ENCODE assay signal across 13 cellular contexts in the genomic region with DNA sequence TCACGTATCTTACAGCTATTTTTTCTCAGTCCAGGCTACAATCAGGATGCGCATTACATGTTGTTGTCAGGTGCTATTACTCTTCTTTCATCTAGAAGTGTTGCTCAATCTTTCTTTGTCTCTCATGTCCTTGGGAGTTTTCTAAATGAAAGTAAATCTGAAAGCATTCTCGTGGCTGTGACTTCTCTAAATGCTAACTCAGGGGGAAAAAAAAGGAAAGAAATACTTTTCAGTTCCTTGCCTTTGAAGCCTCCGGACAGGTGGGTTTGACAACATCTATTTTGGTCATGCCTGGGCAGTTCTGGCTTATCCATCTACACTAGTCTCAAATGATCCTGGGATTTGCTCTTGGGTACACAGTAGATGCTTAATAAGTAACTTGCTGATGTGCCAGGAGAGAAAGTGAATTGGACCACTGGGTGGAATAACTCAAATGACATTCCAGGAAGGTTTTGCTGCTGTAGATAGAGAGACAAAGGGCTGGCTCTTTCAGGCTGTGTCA.
A peak's percentile ranks its signal among the peaks of the same experiment; 100 is the strongest.
DNase-seq lines count a peak whose midpoint lies in the region; ATAC-seq and TF ChIP-seq lines count a peak whose summit lies in the region.
"Had no signal": no experiment of that assay in that cellular context is flagged by ENCODE, and none has a peak within 500 bp of the region (broad histone marks: within the 10 kb centered on the region; RNA-seq: fewer than 3 reads in every experiment).

No MANE protein-coding gene starts in this region.

- no peaks in the 10 kb centered on the region for H3K27me3 Mint-ChIP-seq in activated naive CD8-positive, alpha-beta T cell treated with anti-CD3 and anti-CD28 coated beads for 36 hours
- H3K27me3 Mint-ChIP-seq: activated naive CD4-positive, alpha-beta T cell treated with anti-CD3 and anti-CD28 coated beads, Interleukin-2, amount 50 U/mL, for 24 hours had no signal

- no peaks in the 10 kb centered on the region for H3K9me2 ChIP-seq in MM.1S (replicated peaks; ENCODE audit: insufficient read depth, low read length)

- H3K9me3 Mint-ChIP-seq in activated naive CD8-positive, alpha-beta T cell treated with anti-CD3 and anti-CD28 coated beads for 36 hours: no peaks in the 10 kb centered on the region
- H3K9me3 Mint-ChIP-seq: activated naive CD4-positive, alpha-beta T cell treated with anti-CD3 and anti-CD28 coated beads, Interleukin-2, amount 50 U/mL, for 24 hours; H9 had no signal

- H3K4me3 ChIP-seq in MM.1S (ENCODE audit: low read length): 0 out of 2 replicates have a peak overlapping the region, but pooled peaks have one; percentile 5
- H3K4me3 ChIP-seq in body of pancreas: no peak overlapping the region
- no peak overlapping the region for H3K4me3 ChIP-seq in psoas muscle
- H3K4me3 ChIP-seq: esophagus squamous epithelium, thoracic aorta had no signal

- no peaks in the 10 kb centered on the region for H3K9me3 ChIP-seq in MM.1S (replicated peaks; ENCODE audit: insufficient read depth, low read length)
- no peaks in the 10 kb centered on the region for H3K9me3 ChIP-seq in body of pancreas
- no peaks in the 10 kb centered on the region for H3K9me3 ChIP-seq in psoas muscle
- H3K9me3 ChIP-seq: esophagus squamous epithelium, thoracic aorta had no signal

- DNase-seq in GM19238 (ENCODE audit: insufficient read length, low spot score) (peak; percentile 21), MM.1S (peak; percentile 54), body of pancreas (no peak), psoas muscle (no peak), posterior cingulate gyrus (no peak), NCI-H526 (lab: John Stamatoyannopoulos, UW) (no peak)
- DNase-seq in activated naive CD8-positive, alpha-beta T cell treated with anti-CD3 and anti-CD28 coated beads for 36 hours: no peak
- DNase-seq: esophagus squamous epithelium, H9, NCI-H2081, T-helper 17 cell had no signal

- no peaks in the 10 kb centered on the region for H3K36me3 Mint-ChIP-seq in activated naive CD8-positive, alpha-beta T cell treated with anti-CD3 and anti-CD28 coated beads for 36 hours
- H3K36me3 Mint-ChIP-seq: activated naive CD4-positive, alpha-beta T cell treated with anti-CD3 and anti-CD28 coated beads, Interleukin-2, amount 50 U/mL, for 24 hours had no signal

- TF ChIP-seq POLR2A in body of pancreas (IDR thresholded peaks at IDR 0.05): no peak

- no peaks in the 10 kb centered on the region for H4K20me1 ChIP-seq in MM.1S (ENCODE audit: insufficient read depth, low read length)

- peaks cover 4% of the 10 kb centered on the region; the same call in 1 of the 2 replicates for H3F3A ChIP-seq in MM.1S (ENCODE audit: insufficient read depth, low read length)

- H2AFZ ChIP-seq in MM.1S (ENCODE audit: low read length): no peak overlapping the region

- intact Hi-C loops in body of pancreas (cut with DNase I): no loop called here
- intact Hi-C loops in psoas muscle (cut with DNase I): no loop called here
- intact Hi-C loops in posterior cingulate gyrus (cut with DNase I): no loop called here

- H3K4me1 ChIP-seq in MM.1S (ENCODE audit: low read length): peaks cover 3% of the 10 kb centered on the region; the same call in 1 of the 2 replicates
- H3K4me1 ChIP-seq in body of pancreas: peaks cover 4% of the 10 kb centered on the region
- H3K4me1 ChIP-seq in psoas muscle: no peaks in the 10 kb centered on the region

- no peaks in the 10 kb centered on the region for H3K27me3 ChIP-seq in MM.1S (replicated peaks; ENCODE audit: insufficient read depth, low read length)
- no peaks in the 10 kb centered on the region for H3K27me3 ChIP-seq in body of pancreas
- H3K27me3 ChIP-seq in psoas muscle (ENCODE audit: insufficient read depth in 3 of 3, low read length in 2 of 3): no peaks in the 10 kb centered on the region
- H3K27me3 ChIP-seq: esophagus squamous epithelium had no signal

- no peak for TF ChIP-seq CTCF in MM.1S (IDR thresholded peaks at IDR 0.05; ENCODE audit: low read length)
- TF ChIP-seq CTCF in body of pancreas (IDR thresholded peaks at IDR 0.05): no peak
- no peak for TF ChIP-seq CTCF in psoas muscle (IDR thresholded peaks at IDR 0.05)

- no peak overlapping the region for H3K9ac ChIP-seq in MM.1S (ENCODE audit: low read length)

- peak; percentile 56 for ATAC-seq in body of pancreas
- peak; percentile 45 to 84 (median 71) for ATAC-seq in psoas muscle
- ATAC-seq: T-helper 17 cell had no signal

- no peak overlapping the region for H3K27ac Mint-ChIP-seq in activated naive CD8-positive, alpha-beta T cell treated with anti-CD3 and anti-CD28 coated beads for 36 hours
- H3K27ac Mint-ChIP-seq: activated naive CD4-positive, alpha-beta T cell treated with anti-CD3 and anti-CD28 coated beads, Interleukin-2, amount 50 U/mL, for 24 hours; H9; T-helper 17 cell had no signal

- no peak overlapping the region for H3K4me3 Mint-ChIP-seq in activated naive CD8-positive, alpha-beta T cell treated with anti-CD3 and anti-CD28 coated beads for 36 hours
- H3K4me3 Mint-ChIP-seq: activated naive CD4-positive, alpha-beta T cell treated with anti-CD3 and anti-CD28 coated beads, Interleukin-2, amount 50 U/mL, for 24 hours; H9; T-helper 17 cell had no signal

- H3K36me3 ChIP-seq in MM.1S (replicated peaks; ENCODE audit: insufficient read depth, low read length) (no peaks in the 10 kb centered on the region), body of pancreas (replicated peaks in 1 of 2; ENCODE audit: insufficient read depth in 1 of 2, low read depth in 2 of 2) (no peaks in the 10 kb centered on the region), psoas muscle (ENCODE audit: insufficient read depth in 1 of 2, low read depth in 1 of 2) (no peaks in the 10 kb centered on the region)
- H3K36me3 ChIP-seq: esophagus squamous epithelium, thoracic aorta had no signal

- H3K27ac ChIP-seq in MM.1S (ENCODE audit: low read length): no peak overlapping the region
- H3K27ac ChIP-seq in body of pancreas: no peak overlapping the region
- H3K27ac ChIP-seq in psoas muscle: peak overlapping the region; percentile 46
- H3K27ac ChIP-seq: esophagus squamous epithelium, thoracic aorta had no signal

- peaks cover 7% of the 10 kb centered on the region for H3K4me1 Mint-ChIP-seq in activated naive CD8-positive, alpha-beta T cell treated with anti-CD3 and anti-CD28 coated beads for 36 hours
- H3K4me1 Mint-ChIP-seq: T-helper 17 cell had no signal

- WGBS in body of pancreas, 2 donors: 22 to 32% methylated on average over 4 of the region's 4 CpGs
- 31 to 40% (median 33%) methylated on average over 4 of the region's 4 CpGs for WGBS in psoas muscle, 3 donors

- H3K4me2 ChIP-seq in MM.1S (ENCODE audit: low read depth, low read length): peak overlapping the region; percentile 45

- H3K79me2 ChIP-seq in MM.1S (ENCODE audit: low read length): no peaks in the 10 kb centered on the region

Comparison
In these comparisons a context has a peak if more than half of its experiments do, and no peak if none do; other contexts are left out.
1. DNase-seq: peak in GM19238 (single experiment) and MM.1S (single experiment); none in body of pancreas (0 of 4), psoas muscle (0 of 2), posterior cingulate gyrus (0 of 10), NCI-H526 (0 of 2) and activated naive CD8-positive, alpha-beta T cell treated with anti-CD3 and anti-CD28 coated beads for 36 hours (single experiment).